Comparison of ENCODE assay signal across 20 cellular contexts in genomic region chr12:32692358-32692757, GRCh38.
"Had no signal": no experiment of that assay in that cellular context is flagged by ENCODE, and none has a peak within 500 bp of the region (broad histone marks: within the 10 kb centered on the region; RNA-seq: fewer than 3 reads in every experiment).

No MANE protein-coding gene starts in this region.

- DNase-seq: activated CD4-positive, alpha-beta memory T cell treated with anti-CD3 and anti-CD28 coated beads, Interleukin-2, amount 10 ng/mL, durations not matched to agents 7 days and 5 days; activated CD4-positive, alpha-beta T cell treated with anti-CD3 and anti-CD28 coated beads for 1 hour; activated CD8-positive, alpha-beta memory T cell treated with anti-CD3 and anti-CD28 coated beads, Interleukin-2, amount 50 U/mL, for 48 hours; activated naive CD4-positive, alpha-beta T cell treated with anti-CD3 and anti-CD28 coated beads, Interleukin-2, amount 10 ng/mL, durations not matched to agents 7 days and 5 days; adrenal gland; cortex of kidney; heart right ventricle; immature natural killer cell; mesenchymal stem cell; natural killer cell; pancreas; right lobe of liver; stimulated activated CD4-positive, alpha-beta T cell treated with anti-CD3 and anti-CD28 coated beads, Interleukin-4, amount 100 ng/mL, for 1 hour; T1000; upper lobe of left lung had no signal

- ATAC-seq: gastroesophageal sphincter, natural killer cell, pancreas, right lobe of liver had no signal

- H3K27ac ChIP-seq: adrenal gland, breast epithelium, gastroesophageal sphincter, heart right ventricle, pancreas, right lobe of liver, thoracic aorta, upper lobe of left lung had no signal

- H3K27me3 Mint-ChIP-seq: activated CD4-positive, alpha-beta memory T cell treated with anti-CD3 and anti-CD28 coated beads, Interleukin-2, amount 10 ng/mL, durations not matched to agents 7 days and 5 days; activated naive CD4-positive, alpha-beta T cell treated with anti-CD3 and anti-CD28 coated beads, Interleukin-2, amount 10 ng/mL, durations not matched to agents 7 days and 5 days had no signal

- H3K4me1 ChIP-seq: adrenal gland, breast epithelium, pancreas had no signal

- H3K9me3 Mint-ChIP-seq: activated CD4-positive, alpha-beta memory T cell treated with anti-CD3 and anti-CD28 coated beads, Interleukin-2, amount 10 ng/mL, durations not matched to agents 7 days and 5 days; activated naive CD4-positive, alpha-beta T cell treated with anti-CD3 and anti-CD28 coated beads, Interleukin-2, amount 10 ng/mL, durations not matched to agents 7 days and 5 days; immature natural killer cell; natural killer cell had no signal

- H3K9me3 ChIP-seq: adrenal gland, gastroesophageal sphincter, pancreas, right lobe of liver, thoracic aorta, upper lobe of left lung had no signal

- H3K27ac Mint-ChIP-seq: activated CD4-positive, alpha-beta memory T cell treated with anti-CD3 and anti-CD28 coated beads, Interleukin-2, amount 10 ng/mL, durations not matched to agents 7 days and 5 days; activated naive CD4-positive, alpha-beta T cell treated with anti-CD3 and anti-CD28 coated beads, Interleukin-2, amount 10 ng/mL, durations not matched to agents 7 days and 5 days; immature natural killer cell; natural killer cell had no signal

- H3K4me2 ChIP-seq: smooth muscle cell had no signal

- H3K4me3 Mint-ChIP-seq: activated CD4-positive, alpha-beta memory T cell treated with anti-CD3 and anti-CD28 coated beads, Interleukin-2, amount 10 ng/mL, durations not matched to agents 7 days and 5 days; activated naive CD4-positive, alpha-beta T cell treated with anti-CD3 and anti-CD28 coated beads, Interleukin-2, amount 10 ng/mL, durations not matched to agents 7 days and 5 days; immature natural killer cell; natural killer cell had no signal

- H3K27me3 ChIP-seq: adrenal gland, breast epithelium, gastroesophageal sphincter, heart right ventricle, pancreas, right lobe of liver, upper lobe of left lung had no signal

- H3K36me3 Mint-ChIP-seq: natural killer cell had no signal

- FAIRE-seq: astrocyte, pancreas had no signal
